23 cellular contexts compared by ENCODE assay signal in genomic region chr2:54941248-54941984, GRCh38.
DNase-seq lines count a peak whose midpoint lies in the region; ATAC-seq, FAIRE-seq and TF ChIP-seq lines count a peak whose summit lies in the region.
"Had no signal": no experiment of that assay in that cellular context is flagged by ENCODE, and none has a peak within 500 bp of the region (broad histone marks: within the 10 kb centered on the region; RNA-seq: fewer than 3 reads in every experiment).

No MANE protein-coding gene starts in this region.

- H3K4me1 Mint-ChIP-seq in progenitor cell of endocrine pancreas (ENCODE audit: low read depth), result peaks cover 8% of the 10 kb centered on the region

- H2AFZ ChIP-seq in HepG2 (ENCODE audit: low read length), result no peak overlapping the region

- no peaks in the 10 kb centered on the region for H3K79me2 ChIP-seq in HepG2 (ENCODE audit: insufficient read depth, low read length)

- no peak for TF ChIP-seq CTCF in Panc1 (IDR thresholded peaks at IDR 0.05)
- no peak for TF ChIP-seq CTCF in dorsolateral prefrontal cortex (IDR thresholded peaks at IDR 0.05 in 54 of 56, conservative IDR thresholded peaks at IDR 0.05 in 2 of 56; ENCODE audit: low read depth in 1 of 56, partially characterized antibody in 56 of 56)
- TF ChIP-seq CTCF in HepG2 (CRISPR knock-in tag; IDR thresholded peaks at IDR 0.05), result no peak
- no peak for TF ChIP-seq CTCF in progenitor cell of endocrine pancreas (IDR thresholded peaks at IDR 0.05; ENCODE audit: unreplicated experiment)

- no peak for DNase-seq in Panc1 (ENCODE audit: low read depth, low spot score)
- peak in 2 of 10 donors; percentile 44 to 58 for DNase-seq in dorsolateral prefrontal cortex
- DNase-seq in HepG2 (ENCODE audit: low spot score), result peak; percentile 54
- no peak for DNase-seq in progenitor cell of endocrine pancreas (ENCODE audit: low spot score, unreplicated experiment)
- no peak for DNase-seq in sciatic nerve (ENCODE audit: low spot score)
- DNase-seq in Right ventricle myocardium superior, result no peak
- DNase-seq in effector CD4-positive, alpha-beta T cell, result no peak
- DNase-seq: DMS79 treated with DMSO at 0.1 percent for 48 hours, IMR-90, Kasumi-1, MM.1S, NCI-H1092 treated with DMSO at 0.1 percent for 48 hours, NCI-H146, NCI-H2081 treated with DMSO at 0.1 percent for 48 hours, NCI-H446 treated with DMSO at 0.1 percent for 48 hours, NCI-H69, SHP77 treated with DMSO at 0.1 percent for 48 hours had no signal

- CTCF ChIA-PET in Panc1 (lab: Charles Lee), result no interaction called here
- CTCF ChIA-PET in HepG2 (lab: Yijun Ruan, JAX; ENCODE audit: low intra/inter-chr PET ratio, low total read pairs), result no interaction called here

- no peak for TF ChIP-seq RAD21 in HepG2 (CRISPR knock-in tag; IDR thresholded peaks at IDR 0.05)

- in situ Hi-C loops in Panc1 (cut with HindIII; ENCODE audit: low pct_unique_long_range_greater_than_20kb, low sequenced_read_pairs), result no loop called here
- in situ Hi-C loops in HepG2 (cut with HindIII; ENCODE audit: extremely low pct_ligation_motif_present, low pct_unique_long_range_greater_than_20kb), result no loop called here

- POLR2A ChIA-PET in Panc1 (lab: Charles Lee) (no interaction called here), HepG2 (lab: Yijun Ruan, JAX) (no interaction called here)

- no peaks in the 10 kb centered on the region for H3K4me1 ChIP-seq in Panc1 (ENCODE audit: control insufficient read depth, insufficient read depth, low read length)
- H3K4me1 ChIP-seq in HepG2 (ENCODE audit: insufficient read depth, low read length), result peaks cover 29% of the 10 kb centered on the region
- H3K4me1 ChIP-seq: A549 had no signal

- H3K27ac Mint-ChIP-seq in progenitor cell of endocrine pancreas, result peak overlapping the region; percentile 40

- no peak for TF ChIP-seq POLR2A in HepG2 (IDR thresholded peaks at IDR 0.05; ENCODE audit: insufficient read depth in 1 of 2, low read depth in 2 of 2, low read length in 2 of 2)

- FAIRE-seq in HepG2 (lab: Jason Lieb, UNC), result no peak
- FAIRE-seq: A549, H1 had no signal

- TF ChIP-seq EP300 in HepG2 (IDR thresholded peaks at IDR 0.05; ENCODE audit: low read depth in 2 of 2, low read length in 2 of 2) (no peak), HepG2 (CRISPR knock-in tag; IDR thresholded peaks at IDR 0.05; ENCODE audit: borderline replicate concordance) (no peak)

- BruUV-seq in Panc1 (replicated peaks; lab: Mats Ljungman, UMichigan) (no TSS peak), HepG2 (replicated peaks; lab: Mats Ljungman, UMichigan) (no TSS peak)

- peaks cover 3% of the 10 kb centered on the region for H3K27me3 Mint-ChIP-seq in progenitor cell of endocrine pancreas

- no peak overlapping the region for H3K4me3 Mint-ChIP-seq in progenitor cell of endocrine pancreas (ENCODE audit: low read depth)
- H3K4me3 Mint-ChIP-seq: CD8-positive, alpha-beta memory T cell had no signal

- H3K4me2 ChIP-seq in HepG2 (ENCODE audit: low read depth, low read length), result no peak overlapping the region
- H3K4me2 ChIP-seq: A549 had no signal

- H3K9me3 ChIP-seq in Panc1 (ENCODE audit: control insufficient read depth, insufficient read depth, low read depth, low read length) (peaks cover 11% of the 10 kb centered on the region; the same call in 1 of the 2 replicates), HepG2 (ENCODE audit: low read length) (peaks cover 12% of the 10 kb centered on the region)
- H3K9me3 ChIP-seq: A549 had no signal

- 79% methylated on average over 15 of the region's 15 CpGs for WGBS in HepG2 (ENCODE audit: low lambda C conversion rate)

- H3K9me3 Mint-ChIP-seq in progenitor cell of endocrine pancreas (ENCODE audit: low read depth), result no peaks in the 10 kb centered on the region

- H3K27me3 ChIP-seq in Panc1 (ENCODE audit: control insufficient read depth, insufficient read depth, low read length) (no peaks in the 10 kb centered on the region), dorsolateral prefrontal cortex (no peaks in the 10 kb centered on the region), HepG2 (ENCODE audit: control insufficient read depth in 1 of 2, insufficient read depth in 2 of 2, low read length in 2 of 2) (no peaks in the 10 kb centered on the region)
- H3K27me3 ChIP-seq: BLaER1 treated with 17β-estradiol and CSF1 and Interleukin-3, amounts not matched to agents 10 nM and 100 nM had no signal

- H3K4me3 ChIP-seq in Panc1 (ENCODE audit: low read depth in 2 of 2, low read length in 2 of 2) (no peak overlapping the region), dorsolateral prefrontal cortex (peak overlapping the region in 18 of 59 donors; percentile 2 to 46 (median 20)), HepG2 (replicated peaks in 1 of 3; ENCODE audit: insufficient read depth in 1 of 3, low read depth in 2 of 3, low read length in 3 of 3) (no peak overlapping the region)
- H3K4me3 ChIP-seq: A549; BLaER1 treated with 17β-estradiol and CSF1 and Interleukin-3, amounts not matched to agents 10 nM and 100 nM had no signal

- no peak overlapping the region for H3K9ac ChIP-seq in HepG2 (ENCODE audit: insufficient read depth, low read depth, low read length)
- H3K9ac ChIP-seq: BLaER1 treated with 17β-estradiol and CSF1 and Interleukin-3, amounts not matched to agents 10 nM and 100 nM had no signal

- ATAC-seq in Panc1 (no peak), HepG2 (peak; percentile 74), sciatic nerve (no peak), HG03520 (IDR thresholded peaks at IDR 0.05; ENCODE audit: unreplicated experiment) (no peak), Right ventricle myocardium superior (ENCODE audit: poor library complexity) (no peak)
- ATAC-seq: A549 had no signal

- H4K20me1 ChIP-seq in HepG2 (ENCODE audit: insufficient read depth, low read length), result no peaks in the 10 kb centered on the region
- H4K20me1 ChIP-seq: BLaER1 treated with 17β-estradiol and CSF1 and Interleukin-3, amounts not matched to agents 10 nM and 100 nM had no signal

- H3K36me3 ChIP-seq in Panc1 (ENCODE audit: control insufficient read depth, insufficient read depth, low read length), result no peaks in the 10 kb centered on the region
- no peaks in the 10 kb centered on the region for H3K36me3 ChIP-seq in HepG2 (replicated peaks in 1 of 2; ENCODE audit: control insufficient read depth in 1 of 2, insufficient read depth in 2 of 2, low read length in 2 of 2)

- H3K36me3 Mint-ChIP-seq in progenitor cell of endocrine pancreas (ENCODE audit: insufficient read depth), result no peaks in the 10 kb centered on the region

- intact Hi-C loops in Panc1 (cut with micrococcal nuclease; ENCODE audit: unreplicated experiment), result no loop called here
- intact Hi-C loops in dorsolateral prefrontal cortex (cut with DNase I), result loop anchor here in 1 of 2 donors (5.0 to 10.0 kb wide), 2 partner anchors 39 to 63 kb away; no protein-coding TSS in a partner anchor
- intact Hi-C loops in HepG2 (cut with micrococcal nuclease; ENCODE audit: unreplicated experiment), result no loop called here
- intact Hi-C loops in sciatic nerve (cut with DNase I), result no loop called here
- intact Hi-C loops in Right ventricle myocardium superior (cut with DNase I), result no loop called here

- H3K27ac ChIP-seq in Panc1 (ENCODE audit: low read length) (peak overlapping the region; percentile 30), dorsolateral prefrontal cortex (peak overlapping the region; percentile 8 to 94 (median 82)), HepG2 (ENCODE audit: extremely low read length, insufficient read depth, low read length) (no peak overlapping the region)
- H3K27ac ChIP-seq: A549; BLaER1 treated with 17β-estradiol and CSF1 and Interleukin-3, amounts not matched to agents 10 nM and 100 nM; HL-60 had no signal

TF ChIP-seq in HepG2, 621 proteins besides CTCF, POLR2A, EP300 and RAD21 (continues in another document):
- TF ChIP-seq AHDC1 (CRISPR knock-in tag; IDR thresholded peaks at IDR 0.05; ENCODE audit: borderline replicate concordance) (no peak), NR3C1 (CRISPR knock-in tag; IDR thresholded peaks at IDR 0.05) (no peak), ZNF629 (CRISPR knock-in tag; conservative IDR thresholded peaks at IDR 0.05) (no peak), GATAD2A (CRISPR knock-in tag; IDR thresholded peaks at IDR 0.05) (0 out of 2 replicates have a peak, but pooled peaks have one; percentile 27), ZFY (CRISPR knock-in tag; IDR thresholded peaks at IDR 0.05) (no peak)
